ENCODE assay signal across 22 cellular contexts in the genomic region with DNA sequence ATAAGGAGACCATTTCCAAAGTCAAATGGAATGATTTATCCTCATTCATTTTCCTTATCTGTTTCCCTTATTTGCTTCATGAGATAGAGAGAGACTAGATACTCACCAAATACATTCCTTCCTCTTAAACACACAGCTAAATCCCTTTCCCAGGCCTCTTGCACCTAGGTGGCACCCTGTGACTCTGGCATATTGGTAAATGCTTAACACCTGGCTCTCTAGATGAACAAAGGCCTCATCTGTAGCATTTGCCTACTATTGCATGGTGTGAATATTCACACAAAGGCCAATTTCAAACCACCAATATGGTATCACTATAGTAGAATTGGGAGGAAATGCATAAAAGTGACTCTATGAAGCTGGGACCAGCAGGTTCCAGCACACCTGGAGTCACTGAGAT. TPM values are rescaled to one million over a fixed set of nuclear protein-coding genes. Genes with fewer than 3 reads are reported as not detected.
A peak's percentile ranks its signal among the peaks of the same experiment; 100 is the strongest.
DNase-seq lines count a peak whose midpoint lies in the region; TF ChIP-seq lines count a peak whose summit lies in the region.
"Had no signal": no experiment of that assay in that cellular context is flagged by ENCODE, and none has a peak within 500 bp of the region (broad histone marks: within the 10 kb centered on the region; RNA-seq: fewer than 3 reads in every experiment).

No MANE protein-coding gene starts in this region.

- H4K20me1 ChIP-seq in H9 (ENCODE audit: control insufficient read depth, insufficient read depth, insufficient read length) = no peaks in the 10 kb centered on the region
- H4K20me1 ChIP-seq: BLaER1 had no signal

- H3K27ac ChIP-seq in H9 (ENCODE audit: insufficient read length, low read depth, low read length) (no peak overlapping the region), HUES64 (ENCODE audit: low read depth, low read length) (0 out of 2 replicates have a peak overlapping the region, but pooled peaks have one; percentile 13), endodermal cell (ENCODE audit: low read depth, low read length) (no peak overlapping the region), ascending aorta (no peak overlapping the region)
- H3K27ac ChIP-seq: BLaER1 had no signal

- H3K27me3 Mint-ChIP-seq in H9 (ENCODE audit: low read depth) (no peaks in the 10 kb centered on the region; the same call in 1 of the 2 replicates), endodermal cell (ENCODE audit: insufficient read depth) (peaks cover 16% of the 10 kb centered on the region)
- H3K27me3 Mint-ChIP-seq: CD4-positive, alpha-beta memory T cell had no signal

- no peak overlapping the region for H3T11ph ChIP-seq in H9 (ENCODE audit: low read length)

- H3K4me3 ChIP-seq in HUES64 (ENCODE audit: low read length) (no peak overlapping the region), endodermal cell (ENCODE audit: low read length) (peak overlapping the region; percentile 4), HAP-1 (no peak overlapping the region), ascending aorta (no peak overlapping the region)
- H3K4me3 ChIP-seq: BLaER1 had no signal

- no peak overlapping the region for H2BK120ac ChIP-seq in H9 (ENCODE audit: low read depth, low read length, poor library complexity, severe bottlenecking)

- H3K36me3 Mint-ChIP-seq in H9 (ENCODE audit: insufficient read depth in 1 of 3, low read depth in 3 of 3) (no peaks in the 10 kb centered on the region), endodermal cell (ENCODE audit: low read depth) (no peaks in the 10 kb centered on the region)
- H3K36me3 Mint-ChIP-seq: CD14-positive monocyte; CD4-positive, alpha-beta memory T cell; CD4-positive, CD25-positive, alpha-beta regulatory T cell had no signal

- peak overlapping the region; percentile 3 for H2BK5ac ChIP-seq in H9 (ENCODE audit: insufficient read length, low read length)

- H3K27me3 ChIP-seq in H9 (ENCODE audit: insufficient read depth, low read length) (no peaks in the 10 kb centered on the region), HUES64 (ENCODE audit: insufficient read depth, low read length) (no peaks in the 10 kb centered on the region), endodermal cell (ENCODE audit: control insufficient read depth, insufficient read depth, low read length, poor library complexity, severe bottlenecking) (no peaks in the 10 kb centered on the region), HAP-1 (ENCODE audit: low read depth) (no peaks in the 10 kb centered on the region), ascending aorta (no peaks in the 10 kb centered on the region)
- H3K27me3 ChIP-seq: BE2C, BLaER1 had no signal

- no peaks in the 10 kb centered on the region for H3K9me3 ChIP-seq in H9 (ENCODE audit: control insufficient read depth, low read depth, low read length)
- no peaks in the 10 kb centered on the region for H3K9me3 ChIP-seq in HUES64 (ENCODE audit: insufficient read depth, low read depth, low read length)
- H3K9me3 ChIP-seq in endodermal cell (ENCODE audit: control insufficient read depth, low read length) = peaks cover 20% of the 10 kb centered on the region
- no peaks in the 10 kb centered on the region for H3K9me3 ChIP-seq in HAP-1
- no peaks in the 10 kb centered on the region for H3K9me3 ChIP-seq in ascending aorta
- H3K9me3 ChIP-seq: BE2C had no signal

- no peaks in the 10 kb centered on the region for H3K4me1 Mint-ChIP-seq in H9
- H3K4me1 Mint-ChIP-seq in endodermal cell = peaks cover 20% of the 10 kb centered on the region
- H3K4me1 Mint-ChIP-seq: CD14-positive monocyte; CD4-positive, alpha-beta memory T cell; CD4-positive, CD25-positive, alpha-beta regulatory T cell; CD8-positive, alpha-beta memory T cell had no signal

- no peak overlapping the region for H3K18ac ChIP-seq in H9 (ENCODE audit: insufficient read length, low read depth, low read length)

- H3K23me2 ChIP-seq in H9 (ENCODE audit: insufficient read length, low read depth, low read length, poor library complexity, severe bottlenecking) = peaks cover 3% of the 10 kb centered on the region

- H3K9me3 Mint-ChIP-seq in H9 (no peaks in the 10 kb centered on the region), endodermal cell (peaks cover 12% of the 10 kb centered on the region)

- TF ChIP-seq CTCF in H9 (conservative IDR thresholded peaks at IDR 0.05) (no peak), endodermal cell (conservative IDR thresholded peaks at IDR 0.05) (no peak), ascending aorta (IDR thresholded peaks at IDR 0.05) (no peak)

- H3K9ac ChIP-seq in H9 (ENCODE audit: extremely low read depth, insufficient read length, low read length) = no peak overlapping the region
- H3K9ac ChIP-seq in HUES64 (ENCODE audit: low read depth, low read length) = no peak overlapping the region
- peak overlapping the region; percentile 41 for H3K9ac ChIP-seq in endodermal cell (ENCODE audit: extremely low read depth, low read length, poor library complexity, severe bottlenecking)
- H3K9ac ChIP-seq: BLaER1 had no signal

- no peak overlapping the region for H3K27ac Mint-ChIP-seq in H9
- peak overlapping the region; percentile 83 for H3K27ac Mint-ChIP-seq in endodermal cell
- H3K27ac Mint-ChIP-seq: CD4-positive, alpha-beta memory T cell; CD4-positive, CD25-positive, alpha-beta regulatory T cell; CD8-positive, alpha-beta memory T cell had no signal

- H3K79me2 ChIP-seq in H9 (ENCODE audit: insufficient read depth, low read length) = no peaks in the 10 kb centered on the region

- intact Hi-C loops in ascending aorta (cut with DNase I) = no loop called here

- H3K14ac ChIP-seq in H9 (ENCODE audit: insufficient read depth, low read length) = no peak overlapping the region

- no peaks in the 10 kb centered on the region for H3K79me1 ChIP-seq in H9 (ENCODE audit: insufficient read depth, low read depth, low read length, poor library complexity, severe bottlenecking)

- in situ Hi-C loops in HAP-1 (cut with MboI; ENCODE audit: low sequenced_read_pairs) = loop anchor here (25.0 kb wide), 1 partner anchor 501 kb away; no protein-coding TSS in a partner anchor

- H3K4ac ChIP-seq in H9 (ENCODE audit: low read depth, low read length) = no peak overlapping the region

- H3K4me1 ChIP-seq in H9 (ENCODE audit: insufficient read depth, low read length) (no peaks in the 10 kb centered on the region), HUES64 (ENCODE audit: insufficient read depth, low read length) (no peaks in the 10 kb centered on the region), endodermal cell (ENCODE audit: control insufficient read depth, insufficient read depth, low read length) (peaks cover 4% of the 10 kb centered on the region), HAP-1 (no peaks in the 10 kb centered on the region), ascending aorta (no peaks in the 10 kb centered on the region)
- H3K4me1 ChIP-seq: BLaER1 had no signal

- DNase-seq in H9 (no peak), endodermal cell (peak; percentile 70), HAP-1 (ENCODE audit: low spot score in 2 of 2) (no peak), NCI-H226 (no peak), ascending aorta (ENCODE audit: low spot score in 2 of 2) (no peak), middle frontal gyrus (ENCODE audit: extremely low spot score, low spot score) (no peak)
- DNase-seq: 8988T; ACHN; BE2C; C1 segment of cervical spinal cord; Calu3; CD4-positive, alpha-beta memory T cell; CD4-positive, CD25-positive, alpha-beta regulatory T cell; CD8-positive, alpha-beta memory T cell; COR-L47; DMS79 treated with DMSO at 0.1 percent for 48 hours; GF-D8 had no signal

- H3K36me3 ChIP-seq in HUES64 (ENCODE audit: insufficient read depth, low read length) (no peaks in the 10 kb centered on the region), endodermal cell (ENCODE audit: control insufficient read depth, insufficient read depth, low read length) (no peaks in the 10 kb centered on the region), HAP-1 (replicated peaks) (no peaks in the 10 kb centered on the region), ascending aorta (no peaks in the 10 kb centered on the region)
- H3K36me3 ChIP-seq: BE2C, BLaER1 had no signal

- H3K4me3 Mint-ChIP-seq in H9 (no peak overlapping the region), endodermal cell (no peak overlapping the region)
- H3K4me3 Mint-ChIP-seq: CD14-positive monocyte; CD4-positive, alpha-beta memory T cell; CD4-positive, CD25-positive, alpha-beta regulatory T cell; CD8-positive, alpha-beta memory T cell had no signal

- H4K91ac ChIP-seq in H9 (ENCODE audit: insufficient read length, low read depth, low read length) = no peak overlapping the region

- no peak overlapping the region for H3K56ac ChIP-seq in H9 (ENCODE audit: insufficient read length, low read depth, low read length)

- no peak overlapping the region for H2BK12ac ChIP-seq in H9 (ENCODE audit: insufficient read length, low read depth, low read length)

- no peak overlapping the region for H3K4me2 ChIP-seq in H9 (ENCODE audit: insufficient read depth, insufficient read length, low read length)
- H3K4me2 ChIP-seq: BLaER1 had no signal

- no peak overlapping the region for H2BK15ac ChIP-seq in H9 (ENCODE audit: low read depth, low read length)

- H2AK5ac ChIP-seq in H9 (ENCODE audit: insufficient read length, low read length) = no peak overlapping the region

- no peak overlapping the region for H2AFZ ChIP-seq in H9 (ENCODE audit: low read length)

- no peak overlapping the region for H4K5ac ChIP-seq in H9 (ENCODE audit: insufficient read length, low read depth, low read length)

- no peak overlapping the region for H3K23ac ChIP-seq in H9 (ENCODE audit: insufficient read length, low read depth, low read length)

- no peak overlapping the region for H2BK20ac ChIP-seq in H9 (ENCODE audit: low read depth, low read length, poor library complexity, severe bottlenecking)

- H4K8ac ChIP-seq in H9 (replicated peaks; ENCODE audit: insufficient read length, low read depth, low read length) = no peak overlapping the region

RNA-seq across cellular contexts. Expression of gene SLC10A4, which starts 22.1 kb away (rescaled TPM):
- 1.6 and 1.7 TPM in 2 replicates for total RNA-seq in H9 (2021)
- polyA plus RNA-seq in HUES64 (2013, experiment 1 of 2) = 3.5 TPM
- polyA plus RNA-seq in HUES64 (2013, experiment 2 of 2) = 3.4 TPM
- 1 to 10 TPM in 1 of 2 donors, under 1 TPM in 1; 0.55 to 1.8 TPM for total RNA-seq in endodermal cell
- 10.8 TPM for polyA plus RNA-seq in endodermal cell (2013, experiment 1 of 2)
- polyA plus RNA-seq in endodermal cell (2013, experiment 2 of 2) = 9.6 TPM
- total RNA-seq in ascending aorta = 0.21 TPM
- total RNA-seq: CD4-positive, CD25-positive, alpha-beta regulatory T cell; CD8-positive, alpha-beta memory T cell had no signal
- polyA plus RNA-seq: AG04450; CD14-positive monocyte; CD4-positive, alpha-beta memory T cell; CD4-positive, CD25-positive, alpha-beta regulatory T cell; CD8-positive, alpha-beta memory T cell had no signal

RNA-seq across cellular contexts. Expression of gene ZAR1, which starts 29.1 kb away (rescaled TPM):
- 0.61 and 0.88 TPM in 2 replicates for total RNA-seq in H9 (2021)
- 0.65 TPM for polyA plus RNA-seq in HUES64 (2013, experiment 1 of 2)
- not detected for polyA plus RNA-seq in HUES64 (2013, experiment 2 of 2)
- under 1 TPM in 1 of 2 donors, not detected in 1; 0.18 TPM for total RNA-seq in endodermal cell
- polyA plus RNA-seq in endodermal cell (2013, experiment 1 of 2) = 0.46 TPM
- polyA plus RNA-seq in endodermal cell (2013, experiment 2 of 2) = 0.25 TPM
- total RNA-seq in ascending aorta = 1.4 TPM
- total RNA-seq: A673; Calu3; CD4-positive, alpha-beta memory T cell; CD4-positive, CD25-positive, alpha-beta regulatory T cell; CD8-positive, alpha-beta memory T cell had no signal
- polyA plus RNA-seq: AG04450; CD14-positive monocyte; CD4-positive, alpha-beta memory T cell; CD4-positive, CD25-positive, alpha-beta regulatory T cell; CD8-positive, alpha-beta memory T cell had no signal
